In genomic region chr4:110654254-110654635, GRCh38 we compare ENCODE assay signal across 29 cellular contexts. TPM values are rescaled to one million over a fixed set of nuclear protein-coding genes. Genes with fewer than 3 reads are reported as not detected.
DNase-seq lines count a peak whose midpoint lies in the region; FAIRE-seq and TF ChIP-seq lines count a peak whose summit lies in the region.
"Had no signal": no experiment of that assay in that cellular context is flagged by ENCODE, and none has a peak within 500 bp of the region (broad histone marks: within the 10 kb centered on the region; RNA-seq: fewer than 3 reads in every experiment).

No MANE protein-coding gene starts in this region.

- no peaks in the 10 kb centered on the region for H3K4me1 Mint-ChIP-seq in endothelial cell (ENCODE audit: unreplicated experiment)
- H3K4me1 Mint-ChIP-seq: activated B cell treated with CpG ODN at 0.5 μM for 24 hours; activated CD4-positive, alpha-beta T cell treated with anti-CD3 and anti-CD28 coated beads, Interleukin-2, amount 10 ng/mL, durations not matched to agents 7 days and 5 days; activated naive CD8-positive, alpha-beta T cell treated with anti-CD3 and anti-CD28 coated beads for 36 hours; H9; stimulated activated memory B cell treated with anti-CD40 and anti-IgM and Interleukin-4, amounts not matched to agents 10 μg/mL and 1 μg/mL and 100 μg/mL, for 72 hours had no signal

- no peak for TF ChIP-seq CTCF in endothelial cell (IDR thresholded peaks at IDR 0.05; ENCODE audit: unreplicated experiment)

- no peaks in the 10 kb centered on the region for H3K79me2 ChIP-seq in GM23248 (ENCODE audit: insufficient read depth)

- no peaks in the 10 kb centered on the region for H4K20me1 ChIP-seq in GM23248 (ENCODE audit: insufficient read depth)

- no peaks in the 10 kb centered on the region for H3K9me2 ChIP-seq in GM23248 (ENCODE audit: insufficient read depth)

- H3K27me3 ChIP-seq in GM23248 (replicated peaks; ENCODE audit: insufficient read depth): no peaks in the 10 kb centered on the region; the same call in 1 of the 2 replicates
- H3K27me3 ChIP-seq: ascending aorta had no signal

- H3K9ac ChIP-seq in GM23248: no peak overlapping the region

- no peak overlapping the region for H3K4me3 Mint-ChIP-seq in endothelial cell (ENCODE audit: unreplicated experiment)
- H3K4me3 Mint-ChIP-seq: activated B cell treated with CpG ODN at 0.5 μM for 24 hours; activated CD4-positive, alpha-beta T cell treated with anti-CD3 and anti-CD28 coated beads, Interleukin-2, amount 10 ng/mL, durations not matched to agents 7 days and 5 days; activated naive CD8-positive, alpha-beta T cell treated with anti-CD3 and anti-CD28 coated beads for 36 hours; activated T-cell treated with anti-CD3 and anti-CD28 coated beads, Interleukin-2, amount 50 U/mL, for 24 hours; CD4-positive, alpha-beta T cell; effector memory CD8-positive, alpha-beta T cell; H9; natural killer cell treated with Interleukin-12 subunit alpha and Interleukin-12 subunit beta and Interleukin-15 and Interleukin-18, amount 100 ng/mL, for 72 hours; stimulated activated memory B cell treated with anti-CD40 and anti-IgM and Interleukin-4, amounts not matched to agents 10 μg/mL and 1 μg/mL and 100 μg/mL, for 72 hours; type B pancreatic cell had no signal

- H3K27me3 Mint-ChIP-seq in endothelial cell (ENCODE audit: unreplicated experiment): no peaks in the 10 kb centered on the region
- H3K27me3 Mint-ChIP-seq: activated CD4-positive, alpha-beta T cell treated with anti-CD3 and anti-CD28 coated beads, Interleukin-2, amount 10 ng/mL, durations not matched to agents 7 days and 5 days; activated naive CD8-positive, alpha-beta T cell treated with anti-CD3 and anti-CD28 coated beads for 36 hours; effector memory CD8-positive, alpha-beta T cell; stimulated activated memory B cell treated with anti-CD40 and anti-IgM and Interleukin-4, amounts not matched to agents 10 μg/mL and 1 μg/mL and 100 μg/mL, for 72 hours had no signal

- H3K4me3 ChIP-seq in GM23248: no peak overlapping the region
- H3K4me3 ChIP-seq: ascending aorta had no signal

- DNase-seq in A172 (ENCODE audit: low spot score): peak; percentile 69
- peak; percentile 31 for DNase-seq in GM23248
- DNase-seq in amniotic epithelial cell (ENCODE audit: low read depth): peak; percentile 89
- DNase-seq in islet precursor cell: peak; percentile 43
- DNase-seq in endothelial cell (ENCODE audit: low spot score): no peak
- no peak for DNase-seq in HuH-7.5 (ENCODE audit: low spot score)
- no peak for DNase-seq in GM12891 (ENCODE audit: insufficient read length, low spot score)
- DNase-seq in NCI-H748 (lab: John Stamatoyannopoulos, UW; ENCODE audit: unreplicated experiment): no peak
- DNase-seq: activated B cell treated with CpG ODN at 0.5 μM for 24 hours; activated CD4-positive, alpha-beta T cell treated with anti-CD3 and anti-CD28 coated beads, Interleukin-2, amount 10 ng/mL, durations not matched to agents 7 days and 5 days; activated effector memory CD4-positive, alpha-beta T cell treated with anti-CD3 and anti-CD28 coated beads, Interleukin-2, amount 50 U/mL, for 16 hours; activated naive CD8-positive, alpha-beta T cell treated with anti-CD3 and anti-CD28 coated beads for 36 hours; activated T-cell treated with anti-CD3 and anti-CD28 coated beads, Interleukin-2, amount 50 U/mL, for 24 hours; caudate nucleus; CD4-positive, alpha-beta T cell; effector memory CD8-positive, alpha-beta T cell; erythroblast; H9; kidney glomerular epithelial cell; NCI-H1436 treated with DMSO at 0.1 percent for 48 hours; NCI-H2081 treated with DMSO at 0.1 percent for 48 hours; NCI-H345; NCI-H748 treated with DMSO at 0.1 percent for 48 hours; T-helper 1 cell had no signal

- peaks cover 9% of the 10 kb centered on the region; the same call in 1 of the 2 replicates for H3F3A ChIP-seq in GM23248 (ENCODE audit: insufficient read depth)

- in situ Hi-C loops in GM23248 (cut with MboI): no loop called here

- FAIRE-seq in GM12891 (lab: Jason Lieb, UNC): no peak
- FAIRE-seq: GM12892 had no signal

- peak overlapping the region; percentile 39 for H3K4me2 ChIP-seq in GM23248 (ENCODE audit: unreplicated experiment)

- no peak overlapping the region for H3K27ac Mint-ChIP-seq in endothelial cell (ENCODE audit: unreplicated experiment)
- H3K27ac Mint-ChIP-seq: activated B cell treated with CpG ODN at 0.5 μM for 24 hours; activated CD4-positive, alpha-beta T cell treated with anti-CD3 and anti-CD28 coated beads, Interleukin-2, amount 10 ng/mL, durations not matched to agents 7 days and 5 days; activated naive CD8-positive, alpha-beta T cell treated with anti-CD3 and anti-CD28 coated beads for 36 hours; activated T-cell treated with anti-CD3 and anti-CD28 coated beads, Interleukin-2, amount 50 U/mL, for 24 hours; CD4-positive, alpha-beta T cell; effector memory CD8-positive, alpha-beta T cell; H9; natural killer cell treated with Interleukin-12 subunit alpha and Interleukin-12 subunit beta and Interleukin-15 and Interleukin-18, amount 100 ng/mL, for 72 hours; stimulated activated memory B cell treated with anti-CD40 and anti-IgM and Interleukin-4, amounts not matched to agents 10 μg/mL and 1 μg/mL and 100 μg/mL, for 72 hours; type B pancreatic cell had no signal

- no peak overlapping the region for H2AFZ ChIP-seq in GM23248

- H3K9me3 ChIP-seq in GM23248 (ENCODE audit: low read depth): no peaks in the 10 kb centered on the region
- H3K9me3 ChIP-seq: ascending aorta had no signal

- no peak for TF ChIP-seq POLR2A in GM12891 (IDR thresholded peaks at IDR 0.05; ENCODE audit: low read depth, low read length)

- no peaks in the 10 kb centered on the region for H3K9me3 Mint-ChIP-seq in endothelial cell (ENCODE audit: unreplicated experiment)
- H3K9me3 Mint-ChIP-seq: activated B cell treated with CpG ODN at 0.5 μM for 24 hours; activated CD4-positive, alpha-beta T cell treated with anti-CD3 and anti-CD28 coated beads, Interleukin-2, amount 10 ng/mL, durations not matched to agents 7 days and 5 days; activated naive CD8-positive, alpha-beta T cell treated with anti-CD3 and anti-CD28 coated beads for 36 hours; activated T-cell treated with anti-CD3 and anti-CD28 coated beads, Interleukin-2, amount 50 U/mL, for 24 hours; natural killer cell treated with Interleukin-12 subunit alpha and Interleukin-12 subunit beta and Interleukin-15 and Interleukin-18, amount 100 ng/mL, for 72 hours; stimulated activated memory B cell treated with anti-CD40 and anti-IgM and Interleukin-4, amounts not matched to agents 10 μg/mL and 1 μg/mL and 100 μg/mL, for 72 hours; type B pancreatic cell had no signal

- H3K27ac ChIP-seq in GM23248: no peak overlapping the region
- H3K27ac ChIP-seq: ascending aorta had no signal

- H3K4me1 ChIP-seq in GM23248 (ENCODE audit: insufficient read depth): peaks cover 13% of the 10 kb centered on the region
- H3K4me1 ChIP-seq: ascending aorta had no signal

- no peaks in the 10 kb centered on the region for H3K36me3 Mint-ChIP-seq in endothelial cell (ENCODE audit: low read depth, unreplicated experiment)
- H3K36me3 Mint-ChIP-seq: activated naive CD8-positive, alpha-beta T cell treated with anti-CD3 and anti-CD28 coated beads for 36 hours; natural killer cell treated with Interleukin-12 subunit alpha and Interleukin-12 subunit beta and Interleukin-15 and Interleukin-18, amount 100 ng/mL, for 72 hours; stimulated activated memory B cell treated with anti-CD40 and anti-IgM and Interleukin-4, amounts not matched to agents 10 μg/mL and 1 μg/mL and 100 μg/mL, for 72 hours; type B pancreatic cell had no signal

- no peaks in the 10 kb centered on the region for H3K36me3 ChIP-seq in GM23248 (ENCODE audit: low read depth)
- H3K36me3 ChIP-seq: ascending aorta had no signal

TF ChIP-seq in GM12891, 5 proteins besides CTCF, POLR2A, EP300 and RAD21:
- no peak for TF ChIP-seq TAF1 (IDR thresholded peaks at IDR 0.05; ENCODE audit: low read depth, low read length)
- no peak for TF ChIP-seq POLR2AphosphoS5 (IDR thresholded peaks at IDR 0.05; ENCODE audit: low read depth, low read length)
- TF ChIP-seq PAX5 (IDR thresholded peaks at IDR 0.05; ENCODE audit: insufficient read depth, low read length, severe bottlenecking): no peak
- TF ChIP-seq SPI1 (IDR thresholded peaks at IDR 0.05; ENCODE audit: low read depth, low read length): no peak
- TF ChIP-seq POU2F2 (IDR thresholded peaks at IDR 0.05; ENCODE audit: low read depth, low read length): no peak
TF ChIP-seq in GM12891: peak in this region for 0.

RNA-seq across cellular contexts. Expression of gene PITX2, which starts 31.4 kb away (rescaled TPM):
- 13.5 and 18.3 TPM in 2 replicates for total RNA-seq in A172 (2014; rRNA removed; shearing (Covaris generic))
- total RNA-seq in GM23248 (2014; rRNA removed; shearing (Covaris generic)): 4.3 and 5.8 TPM in 2 replicates
- polyA plus RNA-seq in GM23248 (2016; fragmentation: Nextera tagmentation; extraction: Ambion mirVana): 5.6 and 5.8 TPM in 2 replicates
- total RNA-seq in endothelial cell (ENCODE audit: unreplicated experiment): 11.9 TPM
- polyA plus RNA-seq in GM12891 (2012; ENCODE audit: low read depth, missing spikeins): not detected
- total RNA-seq: activated B cell treated with CpG ODN at 0.5 μM for 24 hours; activated CD4-positive, alpha-beta T cell treated with anti-CD3 and anti-CD28 coated beads, Interleukin-2, amount 10 ng/mL, durations not matched to agents 7 days and 5 days; activated naive CD8-positive, alpha-beta T cell treated with anti-CD3 and anti-CD28 coated beads for 36 hours; ascending aorta; CD4-positive, alpha-beta T cell; natural killer cell treated with Interleukin-12 subunit alpha and Interleukin-12 subunit beta and Interleukin-15 and Interleukin-18, amount 100 ng/mL, for 72 hours had no signal

Comparison
In these comparisons a context has a peak if more than half of its experiments do, and no peak if none do; other contexts are left out.
1. DNase-seq: peak in A172 (single experiment), GM23248 (single experiment), amniotic epithelial cell (single experiment) and islet precursor cell (single experiment); none in endothelial cell (single experiment), HuH-7.5 (single experiment), GM12891 (single experiment) and NCI-H748 (single experiment).